16 cellular contexts compared by ENCODE assay signal in genomic region chr11:65482306-65482850, GRCh38. TPM values are rescaled to one million over a fixed set of nuclear protein-coding genes. Genes with fewer than 3 reads are reported as not detected.
DNase-seq lines count a peak whose midpoint lies in the region; ATAC-seq and TF ChIP-seq lines count a peak whose summit lies in the region.
"Had no signal": no experiment of that assay in that cellular context is flagged by ENCODE, and none has a peak within 500 bp of the region (broad histone marks: within the 10 kb centered on the region; RNA-seq: fewer than 3 reads in every experiment).

No MANE protein-coding gene starts in this region.

- H3K27me3 Mint-ChIP-seq in activated T-cell treated with anti-CD3 and anti-CD28 coated beads, Interleukin-2, amount 50 U/mL, for 24 hours = no peaks in the 10 kb centered on the region
- H3K27me3 Mint-ChIP-seq: activated B cell treated with CpG ODN at 0.5 μM for 24 hours; activated naive CD8-positive, alpha-beta T cell treated with anti-CD3 and anti-CD28 coated beads for 36 hours had no signal

- H3K27ac Mint-ChIP-seq in activated T-cell treated with anti-CD3 and anti-CD28 coated beads, Interleukin-2, amount 50 U/mL, for 24 hours = no peak overlapping the region
- H3K27ac Mint-ChIP-seq: activated B cell treated with CpG ODN at 0.5 μM for 24 hours; activated naive CD8-positive, alpha-beta T cell treated with anti-CD3 and anti-CD28 coated beads for 36 hours had no signal

- peaks cover 35% of the 10 kb centered on the region for H3K4me1 Mint-ChIP-seq in activated T-cell treated with anti-CD3 and anti-CD28 coated beads, Interleukin-2, amount 50 U/mL, for 24 hours (ENCODE audit: low read depth)

- no peak for TF ChIP-seq CTCF in astrocyte of the spinal cord (IDR thresholded peaks at IDR 0.05; ENCODE audit: low read depth, low read length)

- intact Hi-C loops in Right ventricle myocardium inferior (cut with DNase I) = no loop called here

- no peak for ATAC-seq in Right ventricle myocardium inferior
- ATAC-seq in HG03139 (IDR thresholded peaks at IDR 0.05; ENCODE audit: unreplicated experiment) = no peak

- peaks cover 2% of the 10 kb centered on the region for H3K36me3 Mint-ChIP-seq in activated T-cell treated with anti-CD3 and anti-CD28 coated beads, Interleukin-2, amount 50 U/mL, for 24 hours (ENCODE audit: low read depth)
- H3K36me3 Mint-ChIP-seq: activated naive CD8-positive, alpha-beta T cell treated with anti-CD3 and anti-CD28 coated beads for 36 hours had no signal

- H3K27ac ChIP-seq in mesodermal cell (ENCODE audit: low read depth, low read length, severe bottlenecking) = peak overlapping the region; percentile 93
- H3K27ac ChIP-seq in substantia nigra (ENCODE audit: low read depth, low read length, poor library complexity, severe bottlenecking) = peak overlapping the region; percentile 11
- H3K27ac ChIP-seq: C4-2B, colonic mucosa had no signal

- peaks cover 64% of the 10 kb centered on the region for H3K4me1 ChIP-seq in mesodermal cell (ENCODE audit: control insufficient read depth, insufficient read depth, low read length, poor library complexity, severe bottlenecking)

- H3K4me3 ChIP-seq in astrocyte of the spinal cord (ENCODE audit: low read depth, low read length) = no peak overlapping the region
- H3K4me3 ChIP-seq in mesodermal cell (ENCODE audit: extremely low read depth, insufficient read depth, low read length, poor library complexity, severe bottlenecking) = no peak overlapping the region
- H3K4me3 ChIP-seq: colonic mucosa, left ventricle myocardium inferior had no signal

- H3K36me3 ChIP-seq in mesodermal cell (ENCODE audit: control insufficient read depth, insufficient read depth, low read length) = no peaks in the 10 kb centered on the region
- H3K36me3 ChIP-seq: colonic mucosa, left ventricle myocardium inferior had no signal

- no peaks in the 10 kb centered on the region for H3K9me3 Mint-ChIP-seq in activated T-cell treated with anti-CD3 and anti-CD28 coated beads, Interleukin-2, amount 50 U/mL, for 24 hours
- H3K9me3 Mint-ChIP-seq: activated B cell treated with CpG ODN at 0.5 μM for 24 hours; activated naive CD8-positive, alpha-beta T cell treated with anti-CD3 and anti-CD28 coated beads for 36 hours had no signal

- peak; percentile 41 for DNase-seq in KBM-7
- DNase-seq in astrocyte of the spinal cord (ENCODE audit: low read depth, low spot score) = peak; percentile 34
- no peak for DNase-seq in substantia nigra (lab: John Stamatoyannopoulos, UW)
- no peak for DNase-seq in activated T-cell treated with anti-CD3 and anti-CD28 coated beads, Interleukin-2, amount 50 U/mL, for 24 hours
- no peak for DNase-seq in Right ventricle myocardium inferior (ENCODE audit: missing footprints)
- no peak for DNase-seq in HPDE6-E6E7 (ENCODE audit: extremely low spot score)
- DNase-seq: activated B cell treated with CpG ODN at 0.5 μM for 24 hours; activated CD8-positive, alpha-beta memory T cell treated with anti-CD3 and anti-CD28 coated beads, Interleukin-2, amount 50 U/mL, for 4 hours; activated naive CD8-positive, alpha-beta T cell treated with anti-CD3 and anti-CD28 coated beads for 36 hours; colonic mucosa; left ventricle myocardium inferior; MV-4-11; NCI-H345 had no signal

- H3K4me3 Mint-ChIP-seq in activated T-cell treated with anti-CD3 and anti-CD28 coated beads, Interleukin-2, amount 50 U/mL, for 24 hours = no peak overlapping the region
- H3K4me3 Mint-ChIP-seq: activated B cell treated with CpG ODN at 0.5 μM for 24 hours; activated naive CD8-positive, alpha-beta T cell treated with anti-CD3 and anti-CD28 coated beads for 36 hours had no signal

- in situ Hi-C loops in KBM-7 (cut with MboI; ENCODE audit: low pct_unique_long_range_greater_than_20kb, low sequenced_read_pairs) (no loop called here), astrocyte of the spinal cord (cut with HindIII; ENCODE audit: low sequenced_read_pairs) (no loop called here)

- no CpG with 5 or more reads among the region's 2 CpGs for WGBS in mesodermal cell (ENCODE audit: insufficient coverage in 2 of 2), 2 experiments

- no peaks in the 10 kb centered on the region for H3K9me3 ChIP-seq in mesodermal cell (ENCODE audit: control insufficient read depth, low read length)
- H3K9me3 ChIP-seq: colonic mucosa, left ventricle myocardium inferior had no signal

RNA-seq across cellular contexts. Expression of gene MALAT1, which starts 16.5 kb away (rescaled TPM):
- 1,431 TPM for polyA plus RNA-seq in mesodermal cell (2013, experiment 1 of 2)
- polyA plus RNA-seq in mesodermal cell (2013, experiment 2 of 2) = 2,018 TPM
- 5,781 TPM for total RNA-seq in Right ventricle myocardium inferior

RNA-seq across cellular contexts. Expression of gene SCYL1, which starts 42.5 kb away (rescaled TPM):
- polyA plus RNA-seq in mesodermal cell (2013, experiment 1 of 2) = 102 TPM
- polyA plus RNA-seq in mesodermal cell (2013, experiment 2 of 2) = 89.8 TPM
- 55.6 TPM for total RNA-seq in Right ventricle myocardium inferior

RNA-seq across cellular contexts. Expression of gene NEAT1, which starts 59.8 kb away (rescaled TPM):
- 32.4 TPM for polyA plus RNA-seq in mesodermal cell (2013, experiment 1 of 2)
- 28.8 TPM for polyA plus RNA-seq in mesodermal cell (2013, experiment 2 of 2)
- total RNA-seq in Right ventricle myocardium inferior = 457 TPM

Comparison
In these comparisons a context has a peak if more than half of its experiments do, and no peak if none do; other contexts are left out.
1. DNase-seq: peak in KBM-7 (single experiment) and astrocyte of the spinal cord (single experiment); none in substantia nigra (0 of 49), activated T-cell treated with anti-CD3 and anti-CD28 coated beads, Interleukin-2, amount 50 U/mL, for 24 hours (single experiment), Right ventricle myocardium inferior (single experiment) and HPDE6-E6E7 (single experiment).